26 cellular contexts compared by ENCODE assay signal in genomic region chr2:232511336-232511863, GRCh38. TPM values are rescaled to one million over a fixed set of nuclear protein-coding genes. Genes with fewer than 3 reads are reported as not detected.
DNase-seq lines count a peak whose midpoint lies in the region; ATAC-seq, FAIRE-seq and TF ChIP-seq lines count a peak whose summit lies in the region.
"Had no signal": no experiment of that assay in that cellular context is flagged by ENCODE, and none has a peak within 500 bp of the region (broad histone marks: within the 10 kb centered on the region; RNA-seq: fewer than 3 reads in every experiment).

No MANE protein-coding gene starts in this region.

- TF ChIP-seq CTCF in heart left ventricle (IDR thresholded peaks at IDR 0.05) = no peak
- no peak for TF ChIP-seq CTCF in right atrium auricular region (IDR thresholded peaks at IDR 0.05)

- H3K36me3 ChIP-seq in heart left ventricle (no peaks in the 10 kb centered on the region), right atrium auricular region (no peaks in the 10 kb centered on the region)
- H3K36me3 ChIP-seq: prostate gland had no signal

- H3K9me3 ChIP-seq in heart left ventricle (no peaks in the 10 kb centered on the region), right atrium auricular region (no peaks in the 10 kb centered on the region)
- H3K9me3 ChIP-seq: prostate gland had no signal

- H3K4me1 ChIP-seq in heart left ventricle = peaks cover 0 to 3% (median 0%) of the 10 kb centered on the region in 12 donors
- no peaks in the 10 kb centered on the region for H3K4me1 ChIP-seq in right atrium auricular region
- H3K4me1 ChIP-seq: prostate gland had no signal

- ATAC-seq in heart left ventricle = peak in 3 of 4 donors; percentile 56 to 72 (median 62)
- no peak for ATAC-seq in GM18907 (IDR thresholded peaks at IDR 0.05; ENCODE audit: unreplicated experiment)
- ATAC-seq: activated naive CD4-positive, alpha-beta T cell treated with anti-CD3 and anti-CD28 coated beads, Interleukin-2, amount 50 U/mL, for 72 hours had no signal

- no peak for FAIRE-seq in GM12891 (lab: Jason Lieb, UNC)

- intact Hi-C loops in heart left ventricle (cut with DNase I) = no loop called here

- H3K27ac ChIP-seq in heart left ventricle (no peak overlapping the region), right atrium auricular region (no peak overlapping the region)
- H3K27ac ChIP-seq: dorsolateral prefrontal cortex, prostate gland, RWPE1 had no signal

- peaks cover 0 to 15% (median 0%) of the 10 kb centered on the region in 9 donors for H3K27me3 ChIP-seq in heart left ventricle
- H3K27me3 ChIP-seq in right atrium auricular region = no peaks in the 10 kb centered on the region
- H3K27me3 ChIP-seq: dorsolateral prefrontal cortex had no signal

- H3K4me3 ChIP-seq in heart left ventricle (no peak overlapping the region), right atrium auricular region (no peak overlapping the region)
- H3K4me3 ChIP-seq: dorsolateral prefrontal cortex, GM23338, prostate gland had no signal

- DNase-seq in heart left ventricle (peak in 3 of 5 donors; percentile 26 to 66 (median 60)), right atrium auricular region (ENCODE audit: low spot score) (no peak), NCI-H2227 (lab: John Stamatoyannopoulos, UW; ENCODE audit: unreplicated experiment) (peak; percentile 65), cerebellum (ENCODE audit: low spot score) (peak; percentile 39), UCSD-AML1 (lab: John Stamatoyannopoulos, UW; ENCODE audit: unreplicated experiment) (no peak), GM12891 (ENCODE audit: insufficient read length, low spot score) (no peak)
- DNase-seq: activated B cell treated with CpG ODN at 0.5 μM for 24 hours; activated CD4-positive, alpha-beta T cell treated with anti-CD3 and anti-CD28 coated beads, Interleukin-2, amount 50 U/mL, for 48 hours; activated CD8-positive, alpha-beta memory T cell treated with anti-CD3 and anti-CD28 coated beads, Interleukin-2, amount 50 U/mL, for 48 hours; aorta; CD4-positive, alpha-beta T cell; NCI-H2029; NCI-H524 treated with DMSO at 0.1 percent for 48 hours; stimulated activated CD4-positive, alpha-beta T cell treated with anti-CD3 and anti-CD28 coated beads, Interleukin-1b, Interleukin-23, amount 100 ng/mL, for 48 hours; T-helper 9 cell; trophoblast cell had no signal

- TF ChIP-seq POLR2A in heart left ventricle (IDR thresholded peaks at IDR 0.05) (no peak), GM12891 (IDR thresholded peaks at IDR 0.05; ENCODE audit: low read depth, low read length) (no peak)

- 40 to 55% (median 53%) methylated on average over 9 to 10 of the region's 10 CpGs for WGBS in heart left ventricle, 4 donors

TF ChIP-seq in GM12891, 5 proteins besides CTCF, POLR2A, EP300 and RAD21:
- TF ChIP-seq POLR2AphosphoS5 (IDR thresholded peaks at IDR 0.05; ENCODE audit: low read depth, low read length) = no peak
- no peak for TF ChIP-seq TAF1 (IDR thresholded peaks at IDR 0.05; ENCODE audit: low read depth, low read length)
- TF ChIP-seq PAX5 (IDR thresholded peaks at IDR 0.05; ENCODE audit: insufficient read depth, low read length, severe bottlenecking) = no peak
- no peak for TF ChIP-seq SPI1 (IDR thresholded peaks at IDR 0.05; ENCODE audit: low read depth, low read length)
- TF ChIP-seq POU2F2 (IDR thresholded peaks at IDR 0.05; ENCODE audit: low read depth, low read length) = no peak

RNA-seq across cellular contexts. Expression of gene PRSS56, which starts 8.8 kb away (rescaled TPM):
- total RNA-seq in heart left ventricle = under 1 TPM in 4 of 9 donors, not detected in 5; 0.12 to 0.25 (median 0.15) TPM
- polyA plus RNA-seq in heart left ventricle = under 1 TPM in 1 of 2 donors, not detected in 1; 0.11 TPM
- total RNA-seq in right atrium auricular region = under 1 TPM in 1 of 2 donors, not detected in 1; 0.20 TPM
- total RNA-seq in cerebellum = 0.18 TPM
- not detected for polyA plus RNA-seq in GM12891 (2012; ENCODE audit: low read depth, missing spikeins)
- total RNA-seq: activated B cell treated with CpG ODN at 0.5 μM for 24 hours; activated naive CD4-positive, alpha-beta T cell treated with anti-CD3 and anti-CD28 coated beads, Interleukin-2, amount 50 U/mL, for 72 hours; activated T-helper 2 cell treated with anti-CD3 and anti-CD28 coated beads, Interferon-gamma antibody, Interleukin-2, Interleukin-4, amounts not matched to agents 10 μg/mL and 5 μg/mL and 100 μg/mL, durations not matched to agents 14 hours and 24 hours and 36 hours; aorta; CD4-positive, alpha-beta T cell; G401; HT1080; kidney epithelial cell; prostate gland had no signal
- polyA plus RNA-seq: aorta had no signal

RNA-seq across cellular contexts. Expression of gene CHRND, which starts 14.6 kb away (rescaled TPM):
- not detected for total RNA-seq in heart left ventricle
- not detected for polyA plus RNA-seq in heart left ventricle
- under 1 TPM in 1 of 2 donors, not detected in 1; 0.19 TPM for total RNA-seq in right atrium auricular region
- total RNA-seq in cerebellum = 0.18 TPM
- not detected for polyA plus RNA-seq in GM12891 (2012; ENCODE audit: low read depth, missing spikeins)
- total RNA-seq: activated B cell treated with CpG ODN at 0.5 μM for 24 hours; activated naive CD4-positive, alpha-beta T cell treated with anti-CD3 and anti-CD28 coated beads, Interleukin-2, amount 50 U/mL, for 72 hours; activated T-helper 2 cell treated with anti-CD3 and anti-CD28 coated beads, Interferon-gamma antibody, Interleukin-2, Interleukin-4, amounts not matched to agents 10 μg/mL and 5 μg/mL and 100 μg/mL, durations not matched to agents 14 hours and 24 hours and 36 hours; aorta; CD4-positive, alpha-beta T cell; G401; HT1080; kidney epithelial cell had no signal
- polyA plus RNA-seq: aorta had no signal

RNA-seq across cellular contexts. Expression of gene ECEL1, which starts 23.8 kb away (rescaled TPM):
- total RNA-seq in heart left ventricle = 1 to 10 TPM in 1 of 9 donors, under 1 TPM in 6, not detected in 2; 0.20 to 1.2 (median 0.30) TPM
- 1 to 10 TPM in 1 of 2 donors, not detected in 1; 1.4 TPM for polyA plus RNA-seq in heart left ventricle
- total RNA-seq in right atrium auricular region = not detected
- total RNA-seq in cerebellum = 6.5 TPM
- polyA plus RNA-seq in GM12891 (2012; ENCODE audit: low read depth, missing spikeins) = not detected
- total RNA-seq: activated B cell treated with CpG ODN at 0.5 μM for 24 hours; activated naive CD4-positive, alpha-beta T cell treated with anti-CD3 and anti-CD28 coated beads, Interleukin-2, amount 50 U/mL, for 72 hours; CD4-positive, alpha-beta T cell; HT1080 had no signal
- polyA plus RNA-seq: aorta had no signal

RNA-seq across cellular contexts. Expression of gene CHRNG, which starts 28.1 kb away (rescaled TPM):
- total RNA-seq in heart left ventricle (not detected), right atrium auricular region (not detected), cerebellum (not detected)
- not detected for polyA plus RNA-seq in heart left ventricle
- not detected for polyA plus RNA-seq in GM12891 (2012; ENCODE audit: low read depth, missing spikeins)
- total RNA-seq: activated B cell treated with CpG ODN at 0.5 μM for 24 hours; activated naive CD4-positive, alpha-beta T cell treated with anti-CD3 and anti-CD28 coated beads, Interleukin-2, amount 50 U/mL, for 72 hours; activated T-helper 2 cell treated with anti-CD3 and anti-CD28 coated beads, Interferon-gamma antibody, Interleukin-2, Interleukin-4, amounts not matched to agents 10 μg/mL and 5 μg/mL and 100 μg/mL, durations not matched to agents 14 hours and 24 hours and 36 hours; aorta; CD4-positive, alpha-beta T cell; dorsolateral prefrontal cortex; G401; GM23338; HT1080; kidney epithelial cell; prostate gland had no signal
- polyA plus RNA-seq: aorta, GM23338 had no signal

RNA-seq across cellular contexts. Expression of gene TIGD1, which starts 39.0 kb away (rescaled TPM):
- total RNA-seq in heart left ventricle = 1 to 10 TPM in 8 of 9 donors, under 1 TPM in 1; 0.99 to 3.8 (median 1.6) TPM
- polyA plus RNA-seq in heart left ventricle = 1 to 10 TPM; 1.6 to 2.1 TPM
- total RNA-seq in right atrium auricular region = 1 to 10 TPM; 1.7 to 2.0 TPM
- total RNA-seq in cerebellum = 10.9 TPM
- polyA plus RNA-seq in GM12891 (2012; ENCODE audit: low read depth, missing spikeins) = 1.5 TPM

Comparison
In these comparisons a context has a peak if more than half of its experiments do, and no peak if none do; other contexts are left out.
1. DNase-seq: peak in heart left ventricle (3 of 5), NCI-H2227 (single experiment) and cerebellum (single experiment); none in right atrium auricular region (single experiment), UCSD-AML1 (single experiment) and GM12891 (single experiment).